11 cellular contexts compared by ENCODE assay signal in genomic region chr5:109945097-109945678, GRCh38.
DNase-seq lines count a peak whose midpoint lies in the region; ATAC-seq, FAIRE-seq and TF ChIP-seq lines count a peak whose summit lies in the region.
"Had no signal": no experiment of that assay in that cellular context is flagged by ENCODE, and none has a peak within 500 bp of the region (broad histone marks: within the 10 kb centered on the region; RNA-seq: fewer than 3 reads in every experiment).

No MANE protein-coding gene starts in this region.

- DNase-seq in LHCN-M2 (ENCODE audit: low read depth), result peak; percentile 21
- peak; percentile 62 for DNase-seq in esophagus muscularis mucosa (ENCODE audit: extremely low spot score)
- DNase-seq in HT-29 (ENCODE audit: low spot score), result no peak
- DNase-seq in GM12892 (ENCODE audit: insufficient read length), result no peak
- DNase-seq in GM23248, result no peak
- DNase-seq: CD4-positive, alpha-beta memory T cell; effector memory CD4-positive, alpha-beta T cell had no signal

- H3K4me3 ChIP-seq in esophagus muscularis mucosa, result no peak overlapping the region
- no peak overlapping the region for H3K4me3 ChIP-seq in GM23248
- H3K4me3 ChIP-seq: thoracic aorta had no signal

- H3K27me3 ChIP-seq in esophagus muscularis mucosa (no peaks in the 10 kb centered on the region), GM23248 (replicated peaks; ENCODE audit: insufficient read depth) (peaks cover 24% of the 10 kb centered on the region)

- 85% methylated on average over 6 of the region's 6 CpGs for WGBS in esophagus muscularis mucosa
- WGBS in GM23248 (ENCODE audit: low coverage in 1 of 2, low lambda C conversion rate in 2 of 2, missing lambda C conversion rate in 2 of 2), 2 experiments, result 22 to 24% methylated on average over 6 of the region's 6 CpGs

- no peaks in the 10 kb centered on the region for H4K20me1 ChIP-seq in GM23248 (ENCODE audit: insufficient read depth)

- H3K9me3 ChIP-seq in esophagus muscularis mucosa (peaks cover 0 to 8% (median 0%) of the 10 kb centered on the region in 4 donors), GM23248 (ENCODE audit: low read depth) (no peaks in the 10 kb centered on the region)
- H3K9me3 ChIP-seq: thoracic aorta had no signal

- in situ Hi-C loops in GM23248 (cut with MboI), result no loop called here

- H3K4me1 ChIP-seq in esophagus muscularis mucosa, result peaks cover 0 to 11% (median 10%) of the 10 kb centered on the region in 4 donors
- no peaks in the 10 kb centered on the region for H3K4me1 ChIP-seq in GM23248 (ENCODE audit: insufficient read depth)

- H3K9me2 ChIP-seq in GM23248 (ENCODE audit: insufficient read depth), result no peaks in the 10 kb centered on the region

- no peak overlapping the region for H3K9ac ChIP-seq in GM23248

- ATAC-seq in GM18498 (IDR thresholded peaks at IDR 0.05; ENCODE audit: unreplicated experiment) (peak; percentile 67), GM21390 (IDR thresholded peaks at IDR 0.05; ENCODE audit: unreplicated experiment) (peak; percentile 54), esophagus mucosa (no peak)

- H3K4me2 ChIP-seq in GM23248 (ENCODE audit: unreplicated experiment), result no peak overlapping the region

- H3K36me3 ChIP-seq in esophagus muscularis mucosa, result no peaks in the 10 kb centered on the region
- no peaks in the 10 kb centered on the region for H3K36me3 ChIP-seq in GM23248 (ENCODE audit: low read depth)
- H3K36me3 ChIP-seq: thoracic aorta had no signal

- H3K79me2 ChIP-seq in GM23248 (ENCODE audit: insufficient read depth), result no peaks in the 10 kb centered on the region

- H2AFZ ChIP-seq in GM23248, result no peak overlapping the region

- intact Hi-C loops in esophagus muscularis mucosa (cut with DNase I), result no loop called here

- no peaks in the 10 kb centered on the region for H3F3A ChIP-seq in GM23248 (ENCODE audit: insufficient read depth)

- TF ChIP-seq CTCF in esophagus muscularis mucosa (IDR thresholded peaks at IDR 0.05), result no peak

- FAIRE-seq in GM12892 (lab: Jason Lieb, UNC), result no peak

- H3K27ac ChIP-seq in esophagus muscularis mucosa (replicated peaks in 1 of 4) (no peak overlapping the region), GM23248 (no peak overlapping the region)
- H3K27ac ChIP-seq: thoracic aorta had no signal

- TF ChIP-seq EP300 in esophagus muscularis mucosa (IDR thresholded peaks at IDR 0.05), result no peak

- TF ChIP-seq POLR2A in esophagus muscularis mucosa (IDR thresholded peaks at IDR 0.05; ENCODE audit: low read depth), result no peak
- no peak for TF ChIP-seq POLR2A in GM12892 (IDR thresholded peaks at IDR 0.05; ENCODE audit: low read depth, low read length)

Comparison
In these comparisons a context has a peak if more than half of its experiments do, and no peak if none do; other contexts are left out.
1. DNase-seq: peak in LHCN-M2 (single experiment) and esophagus muscularis mucosa (single experiment); none in HT-29 (single experiment), GM12892 (single experiment) and GM23248 (single experiment).